Comparison of ENCODE assay signal across 12 cellular contexts in the genomic region with DNA sequence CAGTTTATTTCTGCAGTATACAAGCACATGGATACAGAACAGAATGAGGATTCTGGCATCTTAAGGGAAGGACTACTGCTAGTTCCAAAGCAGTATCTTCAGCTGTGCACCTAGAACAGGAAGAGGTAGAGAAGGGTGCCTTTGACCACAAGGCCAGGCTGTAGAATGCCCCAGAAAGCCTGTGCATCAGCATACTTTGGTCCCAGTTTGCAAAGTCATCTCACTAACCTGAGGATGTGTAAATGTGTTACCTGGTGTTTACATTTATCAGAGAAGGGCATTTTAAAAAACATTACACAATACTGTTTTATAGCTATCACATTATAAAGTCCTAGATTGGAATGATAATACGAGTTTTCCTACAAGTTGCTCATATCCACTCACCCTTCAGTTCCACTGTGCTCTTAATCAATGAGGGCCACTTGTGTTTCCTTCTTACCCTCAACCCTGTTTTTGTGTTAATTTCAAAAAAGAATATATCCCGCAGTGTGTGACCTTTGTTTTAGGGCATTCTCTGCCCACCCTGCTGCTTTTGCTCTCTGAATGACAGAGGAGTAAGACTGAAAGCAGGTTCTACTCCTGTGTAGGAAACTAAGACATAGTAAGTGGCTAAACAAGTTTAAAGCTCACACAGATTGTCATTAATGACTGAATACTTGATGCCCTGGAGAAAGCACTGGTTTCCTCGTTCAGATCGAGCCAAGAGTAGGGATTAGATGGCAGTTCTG.
"Had no signal": no experiment of that assay in that cellular context is flagged by ENCODE, and none has a peak within 500 bp of the region (broad histone marks: within the 10 kb centered on the region; RNA-seq: fewer than 3 reads in every experiment).

No MANE protein-coding gene starts in this region.

- H3K4me3 Mint-ChIP-seq: activated CD4-positive, alpha-beta T cell treated with anti-CD3 and anti-CD28 coated beads, Interleukin-2, amount 10 ng/mL, durations not matched to agents 7 days and 5 days; activated CD8-positive, alpha-beta memory T cell treated with anti-CD3 and anti-CD28 coated beads, Interleukin-2, amount 10 ng/mL, durations not matched to agents 7 days and 5 days had no signal

- H3K27ac ChIP-seq: foreskin keratinocyte, stomach, thoracic aorta, uterus had no signal

- H3K4me1 ChIP-seq: foreskin keratinocyte, uterus had no signal

- H3K9me3 Mint-ChIP-seq: activated CD4-positive, alpha-beta T cell treated with anti-CD3 and anti-CD28 coated beads, Interleukin-2, amount 10 ng/mL, durations not matched to agents 7 days and 5 days had no signal

- H3K9me3 ChIP-seq: ovary, stomach, thoracic aorta, uterus had no signal

- H3K27me3 Mint-ChIP-seq: activated CD4-positive, alpha-beta T cell treated with anti-CD3 and anti-CD28 coated beads, Interleukin-2, amount 10 ng/mL, durations not matched to agents 7 days and 5 days; activated CD8-positive, alpha-beta memory T cell treated with anti-CD3 and anti-CD28 coated beads, Interleukin-2, amount 10 ng/mL, durations not matched to agents 7 days and 5 days had no signal

- H3K4me3 ChIP-seq: ovary, stomach, thoracic aorta, uterus had no signal

- H3K27me3 ChIP-seq: foreskin keratinocyte, ovary, stomach, uterus had no signal

- H3K36me3 ChIP-seq: ovary, thoracic aorta, uterus had no signal

- DNase-seq: activated CD4-positive, alpha-beta T cell treated with anti-CD3 and anti-CD28 coated beads, Interleukin-2, amount 10 ng/mL, durations not matched to agents 7 days and 5 days; activated CD4-positive, CD25-positive, alpha-beta regulatory T cell; activated CD8-positive, alpha-beta memory T cell treated with anti-CD3 and anti-CD28 coated beads, Interleukin-2, amount 10 ng/mL, durations not matched to agents 7 days and 5 days; activated gamma-delta T cell treated with Interleukin-2 at 50 U/mL for 16 hours; activated T-cell treated with anti-CD3 and anti-CD28 coated beads, Interleukin-2, amount 50 U/mL, for 48 hours; foreskin keratinocyte; ovary; retina; stimulated activated CD4-positive, alpha-beta T cell treated with anti-CD3 and anti-CD28 coated beads, Interleukin-4, amount 100 ng/mL, for 4 hours; stomach; uterus had no signal

- H3K27ac Mint-ChIP-seq: activated CD4-positive, alpha-beta T cell treated with anti-CD3 and anti-CD28 coated beads, Interleukin-2, amount 10 ng/mL, durations not matched to agents 7 days and 5 days; activated CD8-positive, alpha-beta memory T cell treated with anti-CD3 and anti-CD28 coated beads, Interleukin-2, amount 10 ng/mL, durations not matched to agents 7 days and 5 days had no signal
